Comparison of ENCODE assay signal across 15 cellular contexts in genomic region chr1:7177021-7177420, GRCh38.
"Had no signal": no experiment of that assay in that cellular context is flagged by ENCODE, and none has a peak within 500 bp of the region (broad histone marks: within the 10 kb centered on the region; RNA-seq: fewer than 3 reads in every experiment).

No MANE protein-coding gene starts in this region.

- ATAC-seq: activated CD4-positive, CD25-positive, alpha-beta regulatory T cell treated with anti-CD3 and anti-CD28 coated beads, Interleukin-2, amount 50 U/mL, for 24 hours; activated T-cell treated with anti-CD3 and anti-CD28 coated beads, Interleukin-2, amount 50 U/mL, for 72 hours; gastrocnemius medialis; left lobe of liver had no signal

- H3K36me3 Mint-ChIP-seq: mesothelial cell of epicardium had no signal

- DNase-seq: activated gamma-delta T cell; activated T-cell treated with anti-CD3 and anti-CD28 coated beads, Interleukin-2, amount 50 U/mL, for 72 hours; cortex of kidney; gastrocnemius medialis; nucleus accumbens; spleen; stimulated activated CD8-positive, alpha-beta memory T cell treated with anti-CD3 and anti-CD28 coated beads, Interleukin-4, amount 100 ng/mL, for 48 hours; stimulated activated naive CD4-positive, alpha-beta T cell; T1000; upper lobe of right lung had no signal

- H3K4me3 Mint-ChIP-seq: activated naive CD4-positive, alpha-beta T cell treated with anti-CD3 and anti-CD28 coated beads, Interleukin-2, amount 50 U/mL, for 24 hours; activated T-cell treated with anti-CD3 and anti-CD28 coated beads, Interleukin-2, amount 50 U/mL, for 72 hours; mesothelial cell of epicardium; natural killer cell treated with Interleukin-12 subunit alpha and Interleukin-12 subunit beta and Interleukin-15 and Interleukin-18, amount 100 ng/mL, for 72 hours had no signal

- H3K27ac Mint-ChIP-seq: activated naive CD4-positive, alpha-beta T cell treated with anti-CD3 and anti-CD28 coated beads, Interleukin-2, amount 50 U/mL, for 24 hours; activated T-cell treated with anti-CD3 and anti-CD28 coated beads, Interleukin-2, amount 50 U/mL, for 72 hours; mesothelial cell of epicardium; natural killer cell treated with Interleukin-12 subunit alpha and Interleukin-12 subunit beta and Interleukin-15 and Interleukin-18, amount 100 ng/mL, for 72 hours had no signal

- H3K4me1 Mint-ChIP-seq: activated naive CD4-positive, alpha-beta T cell treated with anti-CD3 and anti-CD28 coated beads, Interleukin-2, amount 50 U/mL, for 24 hours; mesothelial cell of epicardium had no signal

- H3K9me3 Mint-ChIP-seq: natural killer cell treated with Interleukin-12 subunit alpha and Interleukin-12 subunit beta and Interleukin-15 and Interleukin-18, amount 100 ng/mL, for 72 hours had no signal
